In genomic region chr5:178205010-178205748, GRCh38 we compare ENCODE assay signal across 1 cellular context.
TF ChIP-seq lines count a peak whose summit lies in the region.

No MANE protein-coding gene starts in this region.

TF ChIP-seq in HepG2, 621 proteins besides CTCF, POLR2A, EP300 and RAD21 (continued from another document):
- TF ChIP-seq GABPB1 (CRISPR knock-in tag; IDR thresholded peaks at IDR 0.05) (peak; percentile 50; the same call in 1 of the 2 replicates), ZSCAN30 (CRISPR knock-in tag; IDR thresholded peaks at IDR 0.05) (no peak), ZNF589 (CRISPR knock-in tag; conservative IDR thresholded peaks at IDR 0.05) (no peak), POLR2G (IDR thresholded peaks at IDR 0.05; ENCODE audit: low read depth, low read length) (0 out of 2 replicates have a peak, but pooled peaks have one; percentile 41), SAP130 (CRISPR knock-in tag; IDR thresholded peaks at IDR 0.05; ENCODE audit: low read depth) (peak; percentile 84), KLF11 (CRISPR knock-in tag; IDR thresholded peaks at IDR 0.05) (no peak), ELF1 (CRISPR knock-in tag; IDR thresholded peaks at IDR 0.05) (no peak), ZNF160 (CRISPR knock-in tag; IDR thresholded peaks at IDR 0.05) (0 out of 2 replicates have a peak, but pooled peaks have one; percentile 32), ZNF816 (CRISPR knock-in tag; IDR thresholded peaks at IDR 0.05; ENCODE audit: borderline replicate concordance) (no peak)
